Comparison of ENCODE assay signal across 1 cellular context in the genomic region with DNA sequence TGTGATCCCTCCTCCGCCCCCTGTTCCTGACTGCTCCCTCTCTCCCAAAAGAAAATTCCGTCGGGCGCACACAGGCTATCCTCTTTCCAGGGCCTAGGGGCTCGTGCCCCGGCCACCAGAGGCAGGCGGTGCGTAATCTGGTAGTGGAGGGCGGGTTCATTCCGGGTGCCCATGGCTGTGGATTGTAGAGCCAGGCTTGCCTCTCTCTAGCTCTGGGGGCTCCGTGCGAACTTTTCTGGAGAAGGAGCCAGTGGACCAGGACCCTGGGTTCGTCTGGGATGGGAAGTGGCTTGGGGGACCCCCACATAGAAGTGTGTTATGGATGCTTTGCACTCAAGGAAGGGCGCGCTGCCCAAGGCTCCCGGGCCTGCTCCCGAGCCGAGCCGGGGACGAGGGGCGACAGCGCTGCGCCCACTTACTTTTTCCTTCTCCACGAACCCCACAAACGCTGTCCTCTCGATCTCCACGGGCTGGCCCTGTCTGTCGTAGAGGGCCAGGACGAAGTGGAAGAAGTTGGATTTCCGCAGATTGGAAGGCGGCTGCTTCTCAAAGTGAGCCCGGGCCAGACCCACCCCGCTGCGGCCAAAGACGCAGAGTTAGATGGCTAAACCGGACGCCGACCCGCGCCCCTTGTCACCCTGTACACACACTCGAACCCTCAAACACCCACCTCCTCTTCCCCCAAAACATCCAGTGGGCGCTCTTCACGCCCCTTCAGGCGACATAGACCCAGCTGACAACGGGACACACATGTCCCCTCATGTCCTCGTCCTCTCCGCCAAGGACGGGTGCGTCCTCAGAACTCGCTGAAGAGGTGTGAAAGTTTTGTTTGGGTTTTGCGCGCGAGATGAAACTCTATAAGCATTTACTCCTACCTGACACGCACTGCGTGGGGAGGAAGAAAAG.
TF ChIP-seq lines count a peak whose summit lies in the region.

No MANE protein-coding gene starts in this region.

TF ChIP-seq in GM12878, 131 proteins besides CTCF, POLR2A, EP300 and RAD21:
- TF ChIP-seq SREBF1 (IDR thresholded peaks at IDR 0.05; ENCODE audit: low read length) (no peak), ETV6 (conservative IDR thresholded peaks at IDR 0.05 in 1 of 2, IDR thresholded peaks at IDR 0.05 in 1 of 2; ENCODE audit: borderline replicate concordance in 1 of 2, low read depth in 1 of 2) (no peak), CBFB (IDR thresholded peaks at IDR 0.05; ENCODE audit: low read depth) (no peak), GATAD2B (conservative IDR thresholded peaks at IDR 0.05; ENCODE audit: low read depth) (no peak), TCF3 (IDR thresholded peaks at IDR 0.05; ENCODE audit: borderline replicate concordance, insufficient read depth, low read depth, low read length) (no peak), TCF7 (IDR thresholded peaks at IDR 0.05; ENCODE audit: borderline replicate concordance) (no peak), IKZF1 (conservative IDR thresholded peaks at IDR 0.05) (0 out of 2 replicates have a peak, but pooled peaks have one; percentile 10), TARDBP (IDR thresholded peaks at IDR 0.05; ENCODE audit: borderline replicate concordance) (no peak), FOS (IDR thresholded peaks at IDR 0.05; ENCODE audit: borderline replicate concordance, extremely low read depth, insufficient read length) (no peak), POU2F2 (IDR thresholded peaks at IDR 0.05; ENCODE audit: borderline replicate concordance, low read depth, low read length) (no peak), KLF5 (IDR thresholded peaks at IDR 0.05; ENCODE audit: partially characterized antibody) (no peak), EED (IDR thresholded peaks at IDR 0.05; ENCODE audit: low read depth) (no peak), ZSCAN29 (IDR thresholded peaks at IDR 0.05) (no peak), IKZF2 (IDR thresholded peaks at IDR 0.05) (peak; percentile 23 to 26; a peak in 2 of 4 replicates), CHD2 (IDR thresholded peaks at IDR 0.05; ENCODE audit: borderline replicate concordance, low read depth, low read length) (0 out of 2 replicates have a peak, but pooled peaks have one; percentile 20), MEF2A (IDR thresholded peaks at IDR 0.05; ENCODE audit: insufficient read depth, low read depth, low read length) (no peak), ZZZ3 (IDR thresholded peaks at IDR 0.05; ENCODE audit: control insufficient read depth, insufficient read length, low read depth) (no peak), CREM (IDR thresholded peaks at IDR 0.05; ENCODE audit: low read depth) (no peak), CHD1 (IDR thresholded peaks at IDR 0.05; ENCODE audit: low read depth, low read length) (no peak), MTA3 (IDR thresholded peaks at IDR 0.05; ENCODE audit: borderline replicate concordance, low read length) (no peak; the same call in 1 of the 2 replicates), GABPA (IDR thresholded peaks at IDR 0.05; ENCODE audit: low read depth) (no peak), ESRRA (IDR thresholded peaks at IDR 0.05; ENCODE audit: low read length) (no peak), ZNF217 (IDR thresholded peaks at IDR 0.05) (no peak), SIN3A (IDR thresholded peaks at IDR 0.05; ENCODE audit: low read depth, low read length) (no peak), SUPT20H (IDR thresholded peaks at IDR 0.05; ENCODE audit: borderline replicate concordance, control insufficient read depth, low read depth, low read length) (no peak), KDM1A (IDR thresholded peaks at IDR 0.05; ENCODE audit: borderline replicate concordance) (no peak), CBX5 (IDR thresholded peaks at IDR 0.05; ENCODE audit: low read depth) (no peak), CREB1 (IDR thresholded peaks at IDR 0.05; ENCODE audit: low read depth) (no peak), ZNF384 (IDR thresholded peaks at IDR 0.05; ENCODE audit: borderline replicate concordance, low read depth, low read length) (no peak), ZNF274 (IDR thresholded peaks at IDR 0.05; ENCODE audit: insufficient read depth, insufficient read length) (no peak), IRF4 (IDR thresholded peaks at IDR 0.05; ENCODE audit: low read depth, low read length) (no peak), PAX8 (IDR thresholded peaks at IDR 0.05) (no peak), JUNB (IDR thresholded peaks at IDR 0.05) (no peak), STAT3 (IDR thresholded peaks at IDR 0.05; ENCODE audit: low read depth, low read length) (no peak), PAX5 (IDR thresholded peaks at IDR 0.05; ENCODE audit: borderline replicate concordance, low read depth, low read length) (0 out of 2 replicates have a peak, but pooled peaks have one; percentile 12), WRNIP1 (IDR thresholded peaks at IDR 0.05; ENCODE audit: borderline replicate concordance, low read depth, low read length) (no peak), HDAC6 (IDR thresholded peaks at IDR 0.05; ENCODE audit: unreplicated experiment) (no peak), MYB (IDR thresholded peaks at IDR 0.05; ENCODE audit: borderline replicate concordance, low read depth, low read length) (no peak), NFXL1 (IDR thresholded peaks at IDR 0.05; ENCODE audit: borderline replicate concordance) (no peak)
- TF ChIP-seq, protein P1, sequence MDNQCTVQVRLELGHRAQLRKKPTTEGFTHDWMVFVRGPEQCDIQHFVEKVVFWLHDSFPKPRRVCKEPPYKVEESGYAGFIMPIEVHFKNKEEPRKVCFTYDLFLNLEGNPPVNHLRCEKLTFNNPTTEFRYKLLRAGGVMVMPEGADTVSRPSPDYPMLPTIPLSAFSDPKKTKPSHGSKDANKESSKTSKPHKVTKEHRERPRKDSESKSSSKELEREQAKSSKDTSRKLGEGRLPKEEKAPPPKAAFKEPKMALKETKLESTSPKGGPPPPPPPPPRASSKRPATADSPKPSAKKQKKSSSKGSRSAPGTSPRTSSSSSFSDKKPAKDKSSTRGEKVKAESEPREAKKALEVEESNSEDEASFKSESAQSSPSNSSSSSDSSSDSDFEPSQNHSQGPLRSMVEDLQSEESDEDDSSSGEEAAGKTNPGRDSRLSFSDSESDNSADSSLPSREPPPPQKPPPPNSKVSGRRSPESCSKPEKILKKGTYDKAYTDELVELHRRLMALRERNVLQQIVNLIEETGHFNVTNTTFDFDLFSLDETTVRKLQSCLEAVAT (IDR thresholded peaks at IDR 0.05), result peak; percentile 10; the same call in 1 of the 2 replicates
- TF ChIP-seq, protein P2, sequence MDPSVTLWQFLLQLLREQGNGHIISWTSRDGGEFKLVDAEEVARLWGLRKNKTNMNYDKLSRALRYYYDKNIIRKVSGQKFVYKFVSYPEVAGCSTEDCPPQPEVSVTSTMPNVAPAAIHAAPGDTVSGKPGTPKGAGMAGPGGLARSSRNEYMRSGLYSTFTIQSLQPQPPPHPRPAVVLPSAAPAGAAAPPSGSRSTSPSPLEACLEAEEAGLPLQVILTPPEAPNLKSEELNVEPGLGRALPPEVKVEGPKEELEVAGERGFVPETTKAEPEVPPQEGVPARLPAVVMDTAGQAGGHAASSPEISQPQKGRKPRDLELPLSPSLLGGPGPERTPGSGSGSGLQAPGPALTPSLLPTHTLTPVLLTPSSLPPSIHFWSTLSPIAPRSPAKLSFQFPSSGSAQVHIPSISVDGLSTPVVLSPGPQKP (IDR thresholded peaks at IDR 0.05; ENCODE audit: low read depth, low read length), result no peak
- TF ChIP-seq, protein P3, sequence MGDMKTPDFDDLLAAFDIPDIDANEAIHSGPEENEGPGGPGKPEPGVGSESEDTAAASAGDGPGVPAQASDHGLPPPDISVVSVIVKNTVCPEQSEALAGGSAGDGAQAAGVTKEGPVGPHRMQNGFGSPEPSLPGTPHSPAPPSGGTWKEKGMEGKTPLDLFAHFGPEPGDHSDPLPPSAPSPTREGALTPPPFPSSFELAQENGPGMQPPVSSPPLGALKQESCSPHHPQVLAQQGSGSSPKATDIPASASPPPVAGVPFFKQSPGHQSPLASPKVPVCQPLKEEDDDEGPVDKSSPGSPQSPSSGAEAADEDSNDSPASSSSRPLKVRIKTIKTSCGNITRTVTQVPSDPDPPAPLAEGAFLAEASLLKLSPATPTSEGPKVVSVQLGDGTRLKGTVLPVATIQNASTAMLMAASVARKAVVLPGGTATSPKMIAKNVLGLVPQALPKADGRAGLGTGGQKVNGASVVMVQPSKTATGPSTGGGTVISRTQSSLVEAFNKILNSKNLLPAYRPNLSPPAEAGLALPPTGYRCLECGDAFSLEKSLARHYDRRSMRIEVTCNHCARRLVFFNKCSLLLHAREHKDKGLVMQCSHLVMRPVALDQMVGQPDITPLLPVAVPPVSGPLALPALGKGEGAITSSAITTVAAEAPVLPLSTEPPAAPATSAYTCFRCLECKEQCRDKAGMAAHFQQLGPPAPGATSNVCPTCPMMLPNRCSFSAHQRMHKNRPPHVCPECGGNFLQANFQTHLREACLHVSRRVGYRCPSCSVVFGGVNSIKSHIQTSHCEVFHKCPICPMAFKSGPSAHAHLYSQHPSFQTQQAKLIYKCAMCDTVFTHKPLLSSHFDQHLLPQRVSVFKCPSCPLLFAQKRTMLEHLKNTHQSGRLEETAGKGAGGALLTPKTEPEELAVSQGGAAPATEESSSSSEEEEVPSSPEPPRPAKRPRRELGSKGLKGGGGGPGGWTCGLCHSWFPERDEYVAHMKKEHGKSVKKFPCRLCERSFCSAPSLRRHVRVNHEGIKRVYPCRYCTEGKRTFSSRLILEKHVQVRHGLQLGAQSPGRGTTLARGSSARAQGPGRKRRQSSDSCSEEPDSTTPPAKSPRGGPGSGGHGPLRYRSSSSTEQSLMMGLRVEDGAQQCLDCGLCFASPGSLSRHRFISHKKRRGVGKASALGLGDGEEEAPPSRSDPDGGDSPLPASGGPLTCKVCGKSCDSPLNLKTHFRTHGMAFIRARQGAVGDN (IDR thresholded peaks at IDR 0.05), result peak; percentile 56; the same call in 1 of the 2 replicates
- TF ChIP-seq, protein P4, sequence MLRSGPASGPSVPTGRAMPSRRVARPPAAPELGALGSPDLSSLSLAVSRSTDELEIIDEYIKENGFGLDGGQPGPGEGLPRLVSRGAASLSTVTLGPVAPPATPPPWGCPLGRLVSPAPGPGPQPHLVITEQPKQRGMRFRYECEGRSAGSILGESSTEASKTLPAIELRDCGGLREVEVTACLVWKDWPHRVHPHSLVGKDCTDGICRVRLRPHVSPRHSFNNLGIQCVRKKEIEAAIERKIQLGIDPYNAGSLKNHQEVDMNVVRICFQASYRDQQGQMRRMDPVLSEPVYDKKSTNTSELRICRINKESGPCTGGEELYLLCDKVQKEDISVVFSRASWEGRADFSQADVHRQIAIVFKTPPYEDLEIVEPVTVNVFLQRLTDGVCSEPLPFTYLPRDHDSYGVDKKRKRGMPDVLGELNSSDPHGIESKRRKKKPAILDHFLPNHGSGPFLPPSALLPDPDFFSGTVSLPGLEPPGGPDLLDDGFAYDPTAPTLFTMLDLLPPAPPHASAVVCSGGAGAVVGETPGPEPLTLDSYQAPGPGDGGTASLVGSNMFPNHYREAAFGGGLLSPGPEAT (IDR thresholded peaks at IDR 0.05; ENCODE audit: low read depth), result no peak
- TF ChIP-seq, protein P5, sequence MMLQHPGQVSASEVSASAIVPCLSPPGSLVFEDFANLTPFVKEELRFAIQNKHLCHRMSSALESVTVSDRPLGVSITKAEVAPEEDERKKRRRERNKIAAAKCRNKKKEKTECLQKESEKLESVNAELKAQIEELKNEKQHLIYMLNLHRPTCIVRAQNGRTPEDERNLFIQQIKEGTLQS (IDR thresholded peaks at IDR 0.05; ENCODE audit: borderline replicate concordance, extremely low read depth, low read depth, low read length), result no peak
- TF ChIP-seq, protein P6, sequence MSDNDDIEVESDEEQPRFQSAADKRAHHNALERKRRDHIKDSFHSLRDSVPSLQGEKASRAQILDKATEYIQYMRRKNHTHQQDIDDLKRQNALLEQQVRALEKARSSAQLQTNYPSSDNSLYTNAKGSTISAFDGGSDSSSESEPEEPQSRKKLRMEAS (IDR thresholded peaks at IDR 0.05; ENCODE audit: low read depth, low read length), result no peak
- TF ChIP-seq, protein P7, sequence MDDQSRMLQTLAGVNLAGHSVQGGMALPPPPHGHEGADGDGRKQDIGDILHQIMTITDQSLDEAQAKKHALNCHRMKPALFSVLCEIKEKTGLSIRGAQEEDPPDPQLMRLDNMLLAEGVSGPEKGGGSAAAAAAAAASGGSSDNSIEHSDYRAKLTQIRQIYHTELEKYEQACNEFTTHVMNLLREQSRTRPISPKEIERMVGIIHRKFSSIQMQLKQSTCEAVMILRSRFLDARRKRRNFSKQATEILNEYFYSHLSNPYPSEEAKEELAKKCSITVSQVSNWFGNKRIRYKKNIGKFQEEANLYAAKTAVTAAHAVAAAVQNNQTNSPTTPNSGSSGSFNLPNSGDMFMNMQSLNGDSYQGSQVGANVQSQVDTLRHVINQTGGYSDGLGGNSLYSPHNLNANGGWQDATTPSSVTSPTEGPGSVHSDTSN (IDR thresholded peaks at IDR 0.05; ENCODE audit: insufficient replicate concordance, low read depth, low read length), result no peak
- TF ChIP-seq, protein P8, sequence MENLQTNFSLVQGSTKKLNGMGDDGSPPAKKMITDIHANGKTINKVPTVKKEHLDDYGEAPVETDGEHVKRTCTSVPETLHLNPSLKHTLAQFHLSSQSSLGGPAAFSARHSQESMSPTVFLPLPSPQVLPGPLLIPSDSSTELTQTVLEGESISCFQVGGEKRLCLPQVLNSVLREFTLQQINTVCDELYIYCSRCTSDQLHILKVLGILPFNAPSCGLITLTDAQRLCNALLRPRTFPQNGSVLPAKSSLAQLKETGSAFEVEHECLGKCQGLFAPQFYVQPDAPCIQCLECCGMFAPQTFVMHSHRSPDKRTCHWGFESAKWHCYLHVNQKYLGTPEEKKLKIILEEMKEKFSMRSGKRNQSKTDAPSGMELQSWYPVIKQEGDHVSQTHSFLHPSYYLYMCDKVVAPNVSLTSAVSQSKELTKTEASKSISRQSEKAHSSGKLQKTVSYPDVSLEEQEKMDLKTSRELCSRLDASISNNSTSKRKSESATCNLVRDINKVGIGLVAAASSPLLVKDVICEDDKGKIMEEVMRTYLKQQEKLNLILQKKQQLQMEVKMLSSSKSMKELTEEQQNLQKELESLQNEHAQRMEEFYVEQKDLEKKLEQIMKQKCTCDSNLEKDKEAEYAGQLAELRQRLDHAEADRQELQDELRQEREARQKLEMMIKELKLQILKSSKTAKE (IDR thresholded peaks at IDR 0.05; ENCODE audit: low read depth, poor library complexity, severe bottlenecking), result no peak
